10 cellular contexts compared by ENCODE assay signal in the genomic region with DNA sequence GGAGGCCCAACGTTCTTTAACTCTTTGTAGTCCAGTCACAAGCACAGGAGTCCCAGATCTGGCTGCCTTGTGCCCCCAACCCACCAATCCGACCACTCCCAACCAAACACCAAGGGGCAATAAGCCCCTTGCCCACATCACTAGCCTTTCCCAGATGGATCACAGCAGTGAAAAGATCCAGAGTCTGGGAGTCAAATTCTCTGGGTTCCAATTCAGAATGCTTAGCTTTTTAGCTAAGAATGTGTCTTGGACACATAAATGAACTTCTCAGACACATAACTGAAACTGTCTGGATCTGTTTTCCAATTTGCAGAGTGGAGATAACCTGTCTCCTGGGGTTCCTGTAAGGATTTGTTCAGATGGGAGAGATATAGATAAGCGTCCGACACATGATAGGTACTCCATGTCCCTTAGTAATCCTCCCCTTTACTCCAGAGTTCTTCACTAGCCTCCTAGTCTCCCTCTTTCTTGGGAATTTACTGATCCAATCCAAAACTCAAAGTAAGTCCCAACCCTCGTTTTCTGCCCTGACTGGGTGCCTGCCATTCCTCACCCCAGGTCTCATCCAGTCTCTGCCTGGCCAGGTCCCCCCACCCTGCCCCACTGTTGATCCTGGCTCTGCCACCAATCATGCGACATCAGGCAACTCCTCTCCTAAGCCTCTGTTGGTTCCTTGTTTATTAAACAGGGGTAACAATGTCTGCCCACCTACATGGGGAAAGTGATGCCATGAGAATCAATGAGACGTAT. TPM values are rescaled to one million over a fixed set of nuclear protein-coding genes. Genes with fewer than 3 reads are reported as not detected.
DNase-seq lines count a peak whose midpoint lies in the region; ATAC-seq, FAIRE-seq and TF ChIP-seq lines count a peak whose summit lies in the region.
"Had no signal": no experiment of that assay in that cellular context is flagged by ENCODE, and none has a peak within 500 bp of the region (broad histone marks: within the 10 kb centered on the region; RNA-seq: fewer than 3 reads in every experiment).

No MANE protein-coding gene starts in this region.

- H3K56ac ChIP-seq in H1 (replicated peaks; ENCODE audit: insufficient read length, low read depth, low read length), result no peak overlapping the region

- no peak overlapping the region for H3K23ac ChIP-seq in H1 (ENCODE audit: insufficient read length)

- 33% methylated on average over 7 of the region's 7 CpGs for WGBS in A549 (ENCODE audit: missing lambda C conversion rate)
- 58% methylated on average over 7 of the region's 7 CpGs; no CpG with 5 or more reads in 1 of the 2 experiments for WGBS in H1 (ENCODE audit: extremely low coverage in 1 of 2, insufficient coverage in 1 of 2, insufficient read length in 1 of 2, insufficient replicate concordance in 2 of 2, low coverage in 1 of 2, low lambda C conversion rate in 2 of 2, missing lambda C conversion rate in 1 of 2), 2 experiments

- TF ChIP-seq RAD21 in A549 (conservative IDR thresholded peaks at IDR 0.05 in 1 of 2, IDR thresholded peaks at IDR 0.05 in 1 of 2) (no peak), H1 (IDR thresholded peaks at IDR 0.05 in 1 of 2, conservative IDR thresholded peaks at IDR 0.05 in 1 of 2; ENCODE audit: low read depth in 2 of 2, low read length in 2 of 2) (no peak)

- H3K18ac ChIP-seq in H1 (ENCODE audit: extremely low read depth, low read length), result peak overlapping the region; percentile 81; the same call in 1 of the 2 replicates

- peak overlapping the region; percentile 90; the same call in 1 of the 2 replicates for H2BK12ac ChIP-seq in H1 (ENCODE audit: low read depth, low read length)

- peak overlapping the region; percentile 96 for H2BK5ac ChIP-seq in H1 (ENCODE audit: low read depth, low read length)

- peaks cover 0 to 6% (median 4%) of the 10 kb centered on the region in 4 experiments; a peak in 4 of 8 replicates for H3K36me3 ChIP-seq in H1 (ENCODE audit: control insufficient read depth in 2 of 4, insufficient read depth in 4 of 4, low read length in 3 of 4)
- H3K36me3 ChIP-seq in muscle layer of duodenum (ENCODE audit: control insufficient read depth in 1 of 2, insufficient read depth in 2 of 2, low read length in 2 of 2), result peaks cover 0 to 8% of the 10 kb centered on the region in 2 donors

- H3K4me2 ChIP-seq in A549, result peak overlapping the region; percentile 92
- H3K4me2 ChIP-seq in H1 (ENCODE audit: insufficient read depth in 1 of 2, low read depth in 2 of 2, low read length in 2 of 2), result peak overlapping the region; percentile 87 to 88; a peak in 3 of 4 replicates

- peak overlapping the region; percentile 88; the same call in 1 of the 2 replicates for H2BK20ac ChIP-seq in H1 (ENCODE audit: low read length)

- peak overlapping the region; percentile 21 for H2BK120ac ChIP-seq in H1 (replicated peaks; ENCODE audit: low read depth, low read length)

- POLR2A ChIA-PET in A549 (lab: Yijun Ruan, JAX) (interaction anchor here (0.6 to 10.1 kb wide), 6 partner anchors 10 to 192 kb away, joined by 3 to 141 read pairs (median 7); partner anchors contain the start of genes GAPDH, LTBR, SCNN1A and VAMP1), H1 (lab: Charles Lee; ENCODE audit: partially characterized antibody) (interaction anchor here (0.9 to 17.1 kb wide), 10 partner anchors 9 to 192 kb away, joined by 3 to 286 read pairs (median 8); partner anchors contain the start of genes GAPDH and SCNN1A)

- CTCF ChIA-PET in A549 (lab: Yijun Ruan, JAX), result interaction anchor here (0.6 to 29.7 kb wide), 9 partner anchors 7 to 197 kb away, joined by 3 to 705 read pairs (median 5); partner anchors contain the start of gene SCNN1A
- CTCF ChIA-PET in H1 (lab: Charles Lee; ENCODE audit: partially characterized antibody), result interaction anchor here (1.4 to 11.4 kb wide), 4 partner anchors 15 to 123 kb away, joined by 3 to 109 read pairs (median 42); no protein-coding TSS in a partner anchor

- peak overlapping the region; percentile 65; the same call in 1 of the 2 replicates for H2BK15ac ChIP-seq in H1 (ENCODE audit: low read length)

- H3K79me2 ChIP-seq in H1 (ENCODE audit: control insufficient read depth in 1 of 2, insufficient read depth in 2 of 2, low read length in 2 of 2), result peaks cover 10 to 48% of the 10 kb centered on the region in 2 experiments

- H3K27me3 ChIP-seq in H1 (replicated peaks in 1 of 4; ENCODE audit: control insufficient read depth in 3 of 4, extremely low read depth in 1 of 4, insufficient read depth in 3 of 4, low read length in 3 of 4) (no peaks in the 10 kb centered on the region), muscle layer of duodenum (ENCODE audit: low read depth, low read length) (no peaks in the 10 kb centered on the region)

- H3K4me1 ChIP-seq in A549, result peaks cover 68% of the 10 kb centered on the region
- peaks cover 16 to 43% (median 23%) of the 10 kb centered on the region in 4 experiments for H3K4me1 ChIP-seq in H1 (replicated peaks in 1 of 4; ENCODE audit: control insufficient read depth in 3 of 4, insufficient read depth in 4 of 4, low read length in 3 of 4)
- H3K4me1 ChIP-seq in muscle layer of duodenum (ENCODE audit: control insufficient read depth in 1 of 2, insufficient read depth in 2 of 2, low read length in 2 of 2), result peaks cover 31 to 32% of the 10 kb centered on the region in 2 donors

- peaks cover 0 to 4% of the 10 kb centered on the region in 2 experiments for H4K20me1 ChIP-seq in H1 (replicated peaks in 1 of 2; ENCODE audit: control insufficient read depth in 1 of 2, insufficient read depth in 2 of 2, low read length in 2 of 2)

- H3K4me3 ChIP-seq in A549 (peak overlapping the region; percentile 91), H1 (ENCODE audit: extremely low read depth in 1 of 4, insufficient read depth in 2 of 4, low read depth in 3 of 4, low read length in 4 of 4) (peak overlapping the region; percentile 54 to 89 (median 82)), muscle layer of duodenum (ENCODE audit: low read depth in 1 of 2, low read length in 2 of 2) (peak overlapping the region; percentile 97 to 99)
- H3K4me3 ChIP-seq in Jurkat, Clone E6-1 (ENCODE audit: low read length), result peak overlapping the region; percentile 79

- DNase-seq in A549 (ENCODE audit: low read depth in 1 of 2, low spot score in 1 of 2) (no peak), H1 (ENCODE audit: low read depth in 1 of 2, low spot score in 2 of 2) (no peak)
- DNase-seq in Jurkat, Clone E6-1 (ENCODE audit: low read depth, low spot score), result no peak
- no peak for DNase-seq in activated naive CD4-positive, alpha-beta T cell treated with anti-CD3 and anti-CD28 coated beads, Interleukin-2, amount 50 U/mL, for 16 hours
- DNase-seq: NCI-H2171 treated with DMSO at 0.1 percent for 48 hours had no signal

- H3K9ac ChIP-seq in H1 (replicated peaks in 1 of 4; ENCODE audit: extremely low read depth in 1 of 4, low read depth in 3 of 4, low read length in 3 of 4), result no peak overlapping the region; a peak in 2 of 7 replicates

- H3K79me1 ChIP-seq in H1 (ENCODE audit: low read depth, low read length), result peaks cover 6% of the 10 kb centered on the region

- TF ChIP-seq CTCF in A549 (IDR thresholded peaks at IDR 0.05) (no peak), H1 (IDR thresholded peaks at IDR 0.05; ENCODE audit: control extremely low read depth in 1 of 3, insufficient read depth in 1 of 3, low read depth in 1 of 3, low read length in 3 of 3) (no peak)

- H3K14ac ChIP-seq in H1 (ENCODE audit: insufficient read length), result no peak overlapping the region

- H4K8ac ChIP-seq in H1 (ENCODE audit: extremely low read depth, insufficient read depth, low read length), result no peak overlapping the region; the same call in 1 of the 2 replicates

- no peak for TF ChIP-seq POLR2A in A549 (IDR thresholded peaks at IDR 0.05; ENCODE audit: low read length)
- no peak; a peak in 1 of 3 replicates for TF ChIP-seq POLR2A in H1 (IDR thresholded peaks at IDR 0.05; ENCODE audit: control extremely low read depth in 1 of 2, low read depth in 2 of 2, low read length in 2 of 2)

- H3K27ac ChIP-seq in A549 (peak overlapping the region; percentile 95 to 98), H1 (ENCODE audit: low read depth, low read length) (no peak overlapping the region), muscle layer of duodenum (ENCODE audit: low read length) (peak overlapping the region; percentile 100)

- H4K91ac ChIP-seq in H1 (replicated peaks; ENCODE audit: insufficient read length, low read length), result peak overlapping the region; percentile 54

- no peak overlapping the region for H2AFZ ChIP-seq in H1 (ENCODE audit: low read length)

- H3K23me2 ChIP-seq in H1 (ENCODE audit: low read depth, low read length), result peaks cover 19% of the 10 kb centered on the region

- H3K4ac ChIP-seq in H1 (replicated peaks; ENCODE audit: insufficient read length, low read depth, low read length), result no peak overlapping the region

- H3K9me3 ChIP-seq in A549, result no peaks in the 10 kb centered on the region
- no peaks in the 10 kb centered on the region for H3K9me3 ChIP-seq in H1 (ENCODE audit: insufficient read depth in 2 of 2, low read depth in 1 of 2, low read length in 1 of 2)
- H3K9me3 ChIP-seq in muscle layer of duodenum (ENCODE audit: control insufficient read depth in 1 of 2, low read length in 2 of 2), result no peaks in the 10 kb centered on the region

- H4K5ac ChIP-seq in H1 (ENCODE audit: insufficient read length, low read depth, low read length), result peak overlapping the region; percentile 1

- FAIRE-seq in A549 (lab: Jason Lieb, UNC) (no peak), H1 (lab: Jason Lieb, UNC) (no peak)

- ATAC-seq in A549 (peak in 1 of 2 experiments; percentile 4; a peak in 2 of 6 replicates), GM21390 (IDR thresholded peaks at IDR 0.05; ENCODE audit: unreplicated experiment) (no peak), GM21737 (IDR thresholded peaks at IDR 0.05; ENCODE audit: unreplicated experiment) (no peak), HG03442 (IDR thresholded peaks at IDR 0.05; ENCODE audit: unreplicated experiment) (no peak)

- TF ChIP-seq EP300 in A549 (IDR thresholded peaks at IDR 0.05) (peak in 1 of 2 experiments; percentile 9; a peak in 1 of 5 replicates), H1 (IDR thresholded peaks at IDR 0.05; ENCODE audit: borderline replicate concordance in 1 of 2, low read depth in 2 of 2, low read length in 2 of 2) (no peak)

- peak overlapping the region; percentile 77; the same call in 1 of the 2 replicates for H2AK5ac ChIP-seq in H1 (ENCODE audit: low read depth, low read length)

RNA-seq across cellular contexts. Expression of gene TNFRSF1A, which starts 0.4 kb away (rescaled TPM):
- polyA plus RNA-seq in A549 (2011; rRNA removed) (460 and 621 TPM in 2 replicates), A549 (2017; fragmentation: RNase III; extraction: RNeasy Plus Mini Kit Qiagen cat#74134 plus additional on column Dnase treatment) (324 to 416 TPM (median 367 TPM) in 3 replicates), H1 (2011; rRNA removed) (28.7 and 48.7 TPM in 2 replicates)
- polyA plus RNA-seq in A549 (2012; cell fraction: cytosol; rRNA removed), result 275 and 344 TPM in 2 replicates
- 409 and 455 TPM in 2 replicates for polyA plus RNA-seq in A549 (2012; cell fraction: nucleus; rRNA removed)
- polyA minus RNA-seq in A549 (2011; rRNA and poly(A)+ RNA removed), result 307 and 325 TPM in 2 replicates
- 58.0 TPM for polyA plus RNA-seq in Jurkat, Clone E6-1 (2012; ENCODE audit: insufficient read depth, insufficient read length)
- 42.1 and 45.8 TPM in 2 replicates for total RNA-seq in H1 (2021; fragmentation: NEBNext Ultra II Directional; extraction: Animal tissue kit (Norgen Biotek cat#: 25700))
- 29.1 TPM for polyA plus RNA-seq in H1 (2011; cell fraction: cytosol; rRNA removed)
- 46.5 TPM for polyA plus RNA-seq in H1 (2011; cell fraction: nucleus; rRNA removed)
- polyA plus RNA-seq in H1 (2012, experiment 1 of 2), result 40.7 to 46.5 TPM (median 44.7 TPM) in 4 replicates
- 56.1 TPM for polyA plus RNA-seq in H1 (2012, experiment 2 of 2)
- 75.2 TPM for polyA plus RNA-seq in H1 (2013, experiment 1 of 2)
- polyA plus RNA-seq in H1 (2013, experiment 2 of 2), result 89.3 TPM
- polyA minus RNA-seq in H1 (2011; rRNA and poly(A)+ RNA removed), result 33.4 and 50.9 TPM in 2 replicates
- polyA minus RNA-seq in H1 (2011; cell fraction: cytosol; rRNA and poly(A)+ RNA removed), result 28.5 TPM
- polyA minus RNA-seq in H1 (2011; cell fraction: nucleus; rRNA and poly(A)+ RNA removed), result 29.2 TPM

RNA-seq across cellular contexts. Expression of gene PLEKHG6, which starts 31.8 kb away (rescaled TPM):
- polyA plus RNA-seq in A549 (2011; rRNA removed) (0.25 and 0.31 TPM in 2 replicates), A549 (2017; fragmentation: RNase III; extraction: RNeasy Plus Mini Kit Qiagen cat#74134 plus additional on column Dnase treatment) (0.15 to 0.29 TPM (median 0.16 TPM) in 3 replicates), H1 (2011; rRNA removed) (23.1 and 38.1 TPM in 2 replicates)
- polyA plus RNA-seq in A549 (2012; cell fraction: cytosol; rRNA removed), result 0.26 and 0.70 TPM in 2 replicates
- 0.26 and 0.33 TPM in 2 replicates for polyA plus RNA-seq in A549 (2012; cell fraction: nucleus; rRNA removed)
- 0.41 and 0.88 TPM in 2 replicates for polyA minus RNA-seq in A549 (2011; rRNA and poly(A)+ RNA removed)
- 0.61 TPM for polyA plus RNA-seq in Jurkat, Clone E6-1 (2012; ENCODE audit: insufficient read depth, insufficient read length)
- total RNA-seq in H1 (2021; fragmentation: NEBNext Ultra II Directional; extraction: Animal tissue kit (Norgen Biotek cat#: 25700)), result 25.5 and 32.5 TPM in 2 replicates
- 30.4 TPM for polyA plus RNA-seq in H1 (2011; cell fraction: cytosol; rRNA removed)
- polyA plus RNA-seq in H1 (2011; cell fraction: nucleus; rRNA removed), result 49.3 TPM
- polyA plus RNA-seq in H1 (2012, experiment 1 of 2), result 22.6 to 29.6 TPM (median 26.3 TPM) in 4 replicates
- 28.8 TPM for polyA plus RNA-seq in H1 (2012, experiment 2 of 2)
- polyA plus RNA-seq in H1 (2013, experiment 1 of 2), result 18.8 TPM
- polyA plus RNA-seq in H1 (2013, experiment 2 of 2), result 18.5 TPM
- polyA minus RNA-seq in H1 (2011; rRNA and poly(A)+ RNA removed), result 22.1 and 28.7 TPM in 2 replicates
- 17.8 TPM for polyA minus RNA-seq in H1 (2011; cell fraction: cytosol; rRNA and poly(A)+ RNA removed)
- polyA minus RNA-seq in H1 (2011; cell fraction: nucleus; rRNA and poly(A)+ RNA removed), result 17.7 TPM
- total RNA-seq: Daoy had no signal

RNA-seq across cellular contexts. Expression of gene SCNN1A, which starts 33.0 kb away (rescaled TPM):
- polyA plus RNA-seq in A549 (2011; rRNA removed), result 7.0 and 7.6 TPM in 2 replicates
- polyA plus RNA-seq in A549 (2012; cell fraction: cytosol; rRNA removed), result 4.2 and 6.8 TPM in 2 replicates
- 14.1 and 14.4 TPM in 2 replicates for polyA plus RNA-seq in A549 (2012; cell fraction: nucleus; rRNA removed)
- 4.3 to 6.0 TPM (median 5.7 TPM) in 3 replicates for polyA plus RNA-seq in A549 (2017; fragmentation: RNase III; extraction: RNeasy Plus Mini Kit Qiagen cat#74134 plus additional on column Dnase treatment)
- polyA minus RNA-seq in A549 (2011; rRNA and poly(A)+ RNA removed), result 6.4 and 12.4 TPM in 2 replicates
- 1.8 TPM for polyA plus RNA-seq in Jurkat, Clone E6-1 (2012; ENCODE audit: insufficient read depth, insufficient read length)
- 85.5 and 89.0 TPM in 2 replicates for total RNA-seq in H1 (2021; fragmentation: NEBNext Ultra II Directional; extraction: Animal tissue kit (Norgen Biotek cat#: 25700))
- 156 and 192 TPM in 2 replicates for polyA plus RNA-seq in H1 (2011; rRNA removed)
- polyA plus RNA-seq in H1 (2011; cell fraction: cytosol; rRNA removed), result 97.5 TPM
- 220 TPM for polyA plus RNA-seq in H1 (2011; cell fraction: nucleus; rRNA removed)
- polyA plus RNA-seq in H1 (2012, experiment 1 of 2), result 83.5 to 112 TPM (median 108 TPM) in 4 replicates
- polyA plus RNA-seq in H1 (2012, experiment 2 of 2), result 95.0 TPM
- polyA plus RNA-seq in H1 (2013, experiment 1 of 2), result 112 TPM
- 115 TPM for polyA plus RNA-seq in H1 (2013, experiment 2 of 2)
- polyA minus RNA-seq in H1 (2011; rRNA and poly(A)+ RNA removed), result 117 and 161 TPM in 2 replicates
- polyA minus RNA-seq in H1 (2011; cell fraction: cytosol; rRNA and poly(A)+ RNA removed), result 49.3 TPM
- 76.1 TPM for polyA minus RNA-seq in H1 (2011; cell fraction: nucleus; rRNA and poly(A)+ RNA removed)

RNA-seq across cellular contexts. Expression of gene LTBR, which starts 41.6 kb away (rescaled TPM):
- polyA plus RNA-seq in A549 (2011; rRNA removed) (57.3 and 63.9 TPM in 2 replicates), A549 (2017; fragmentation: RNase III; extraction: RNeasy Plus Mini Kit Qiagen cat#74134 plus additional on column Dnase treatment) (90.4 to 110 TPM (median 109 TPM) in 3 replicates), H1 (2011; rRNA removed) (5.1 and 9.2 TPM in 2 replicates)
- 72.7 and 103 TPM in 2 replicates for polyA plus RNA-seq in A549 (2012; cell fraction: cytosol; rRNA removed)
- polyA plus RNA-seq in A549 (2012; cell fraction: nucleus; rRNA removed), result 137 and 148 TPM in 2 replicates
- 47.1 and 54.7 TPM in 2 replicates for polyA minus RNA-seq in A549 (2011; rRNA and poly(A)+ RNA removed)
- not detected for polyA plus RNA-seq in Jurkat, Clone E6-1 (2012; ENCODE audit: insufficient read depth, insufficient read length)
- 6.3 and 6.7 TPM in 2 replicates for total RNA-seq in H1 (2021; fragmentation: NEBNext Ultra II Directional; extraction: Animal tissue kit (Norgen Biotek cat#: 25700))
- 4.2 TPM for polyA plus RNA-seq in H1 (2011; cell fraction: cytosol; rRNA removed)
- polyA plus RNA-seq in H1 (2011; cell fraction: nucleus; rRNA removed), result 7.9 TPM
- polyA plus RNA-seq in H1 (2012, experiment 1 of 2), result 27.4 to 39.4 TPM (median 31.7 TPM) in 4 replicates
- 11.0 TPM for polyA plus RNA-seq in H1 (2012, experiment 2 of 2)
- 11.7 TPM for polyA plus RNA-seq in H1 (2013, experiment 1 of 2)
- polyA plus RNA-seq in H1 (2013, experiment 2 of 2), result 13.4 TPM
- polyA minus RNA-seq in H1 (2011; rRNA and poly(A)+ RNA removed), result 2.2 and 3.2 TPM in 2 replicates
- polyA minus RNA-seq in H1 (2011; cell fraction: cytosol; rRNA and poly(A)+ RNA removed), result 3.6 TPM
- polyA minus RNA-seq in H1 (2011; cell fraction: nucleus; rRNA and poly(A)+ RNA removed), result 7.4 TPM

Comparison
In these comparisons a context has a peak if more than half of its experiments do, and no peak if none do; other contexts are left out.
1. RNA of gene PLEKHG6, which starts 31.8 kb away (polyA plus RNA-seq): 18.5 to 49.3 TPM in H1; 0.15 to 0.70 TPM in A549; every median in the first group is over 10 times any median in the second.
2. RNA of gene SCNN1A, which starts 33.0 kb away (polyA plus RNA-seq): 83.5 to 220 TPM in H1; 4.2 to 14.4 TPM in A549; every median in the first group is over 4 times any median in the second.
3. Peak in every context shown above with its lines, with median percentiles within 50 percentile points of each other: H3K4me3 ChIP-seq.